Comparison of ENCODE assay signal across 8 cellular contexts in genomic region chr9:128412120-128412790, GRCh38. TPM values are rescaled to one million over a fixed set of nuclear protein-coding genes. Genes with fewer than 3 reads are reported as not detected.
DNase-seq lines count a peak whose midpoint lies in the region; ATAC-seq and TF ChIP-seq lines count a peak whose summit lies in the region.

No MANE protein-coding gene starts in this region.

- no peak overlapping the region for H3K4me3 ChIP-seq in transverse colon

- H3K9me3 Mint-ChIP-seq in activated CD4-positive, alpha-beta T cell treated with anti-CD3 and anti-CD28 coated beads, Interleukin-2, amount 10 ng/mL, durations not matched to agents 7 days and 5 days, result no peaks in the 10 kb centered on the region

- H3K9me3 ChIP-seq in transverse colon, result no peaks in the 10 kb centered on the region

- no peaks in the 10 kb centered on the region for H3K4me1 ChIP-seq in transverse colon

- H3K27me3 Mint-ChIP-seq in activated CD4-positive, alpha-beta T cell treated with anti-CD3 and anti-CD28 coated beads, Interleukin-2, amount 10 ng/mL, durations not matched to agents 7 days and 5 days, result peaks cover 50% of the 10 kb centered on the region

- H3K4me3 Mint-ChIP-seq in activated CD4-positive, alpha-beta T cell treated with anti-CD3 and anti-CD28 coated beads, Interleukin-2, amount 10 ng/mL, durations not matched to agents 7 days and 5 days, result no peak overlapping the region

- TF ChIP-seq POLR2A in transverse colon (IDR thresholded peaks at IDR 0.05), result no peak

- peak; percentile 25 to 52 (median 34) for TF ChIP-seq CTCF in transverse colon (IDR thresholded peaks at IDR 0.05)

- 14% methylated on average over 13 of the region's 13 CpGs; no CpG with 5 or more reads in 1 of the 2 donors for WGBS in transverse colon (ENCODE audit: low coverage in 1 of 2), 2 donors

- H3K4me1 Mint-ChIP-seq in activated CD4-positive, alpha-beta T cell treated with anti-CD3 and anti-CD28 coated beads, Interleukin-2, amount 10 ng/mL, durations not matched to agents 7 days and 5 days, result no peaks in the 10 kb centered on the region

- peaks cover 77% of the 10 kb centered on the region for H3K27me3 ChIP-seq in transverse colon

- CTCF ChIA-PET in activated CD4-positive, alpha-beta T cell treated with anti-CD3 and anti-CD28 coated beads, Interleukin-2, amount 10 ng/mL, durations not matched to agents 7 days and 5 days (lab: Charles Lee), result interaction anchor here (0.6 to 2.5 kb wide), 10 partner anchors 8 to 489 kb away, joined by 3 to 12 read pairs (median 3); no protein-coding TSS in a partner anchor

- no peak for TF ChIP-seq EP300 in transverse colon (IDR thresholded peaks at IDR 0.05; ENCODE audit: low read depth)

- no peak overlapping the region for H3K27ac Mint-ChIP-seq in activated CD4-positive, alpha-beta T cell treated with anti-CD3 and anti-CD28 coated beads, Interleukin-2, amount 10 ng/mL, durations not matched to agents 7 days and 5 days

- POLR2A ChIA-PET in activated CD4-positive, alpha-beta T cell treated with anti-CD3 and anti-CD28 coated beads, Interleukin-2, amount 10 ng/mL, durations not matched to agents 7 days and 5 days (lab: Charles Lee), result interaction anchor here (1.0 kb wide), 1 partner anchor 71 kb away, joined by 3 read pairs; no protein-coding TSS in a partner anchor

- DNase-seq in NCI-H2081 (lab: John Stamatoyannopoulos, UW), result peak; percentile 55 to 69
- no peak for DNase-seq in NCI-H2081 treated with DMSO at 0.1 percent for 48 hours (lab: John Stamatoyannopoulos, UW)
- DNase-seq in NCI-H2107 treated with DMSO at 0.1 percent for 48 hours (lab: John Stamatoyannopoulos, UW; ENCODE audit: unreplicated experiment), result peak; percentile 28
- peak; percentile 55 for DNase-seq in activated CD4-positive, alpha-beta T cell treated with anti-CD3 and anti-CD28 coated beads, Interleukin-2, amount 10 ng/mL, durations not matched to agents 7 days and 5 days
- DNase-seq in effector CD8-positive, alpha-beta T cell (lab: John Stamatoyannopoulos, UW), result peak; percentile 18
- DNase-seq in mucosa of gallbladder (ENCODE audit: low spot score), result peak; percentile 19
- peak; percentile 29 for DNase-seq in transverse colon

- H3K27ac ChIP-seq in transverse colon, result no peak overlapping the region

- in situ Hi-C loops in transverse colon (cut with MboI; ENCODE audit: low pct_ligation_motif_present in 1 of 4, low pct_unique_long_range_greater_than_20kb in 1 of 4, low sequenced_read_pairs in 3 of 4), result no loop called here

- H3K36me3 Mint-ChIP-seq in activated CD4-positive, alpha-beta T cell treated with anti-CD3 and anti-CD28 coated beads, Interleukin-2, amount 10 ng/mL, durations not matched to agents 7 days and 5 days (ENCODE audit: low read depth), result no peaks in the 10 kb centered on the region

- no peak for ATAC-seq in GM19397 (IDR thresholded peaks at IDR 0.05; ENCODE audit: unreplicated experiment)

- no peaks in the 10 kb centered on the region for H3K36me3 ChIP-seq in transverse colon

- intact Hi-C loops in transverse colon (cut with DNase I; ENCODE audit: low total_unique reads), result no loop called here

RNA-seq across cellular contexts. Expression of gene CERCAM, which starts 8.4 kb away (rescaled TPM):
- total RNA-seq in activated CD4-positive, alpha-beta T cell treated with anti-CD3 and anti-CD28 coated beads, Interleukin-2, amount 10 ng/mL, durations not matched to agents 7 days and 5 days, result under 1 TPM; 0.17 to 0.37 TPM
- total RNA-seq in mucosa of gallbladder (23.7 TPM), transverse colon (10 to 100 TPM in 1 of 4 donors, 1 to 10 TPM in 3; 4.5 to 19.7 (median 7.8) TPM)

RNA-seq across cellular contexts. Expression of gene URM1, which starts 41.1 kb away (rescaled TPM):
- total RNA-seq in activated CD4-positive, alpha-beta T cell treated with anti-CD3 and anti-CD28 coated beads, Interleukin-2, amount 10 ng/mL, durations not matched to agents 7 days and 5 days, result 10 to 100 TPM; 65.1 to 78.1 TPM
- total RNA-seq in mucosa of gallbladder (53.1 TPM), transverse colon (10 to 100 TPM; 24.7 to 37.5 (median 27.9) TPM)

RNA-seq across cellular contexts. Expression of gene ODF2, which starts 43.6 kb away (rescaled TPM):
- 10 to 100 TPM; 64.9 to 68.4 TPM for total RNA-seq in activated CD4-positive, alpha-beta T cell treated with anti-CD3 and anti-CD28 coated beads, Interleukin-2, amount 10 ng/mL, durations not matched to agents 7 days and 5 days
- 26.4 TPM for total RNA-seq in mucosa of gallbladder
- total RNA-seq in transverse colon, result 10 to 100 TPM; 13.2 to 62.3 (median 19.8) TPM

Comparison
In these comparisons a context has a peak if more than half of its experiments do, and no peak if none do; other contexts are left out.
1. RNA of gene CERCAM, which starts 8.4 kb away (total RNA-seq): 23.7 TPM in mucosa of gallbladder (single experiment) and 4.5 to 19.7 TPM in transverse colon; 0.17 to 0.37 TPM in activated CD4-positive, alpha-beta T cell treated with anti-CD3 and anti-CD28 coated beads, Interleukin-2, amount 10 ng/mL, durations not matched to agents 7 days and 5 days; every median in the first group is over 4 times any median in the second.